11 cellular contexts compared by ENCODE assay signal in the genomic region with DNA sequence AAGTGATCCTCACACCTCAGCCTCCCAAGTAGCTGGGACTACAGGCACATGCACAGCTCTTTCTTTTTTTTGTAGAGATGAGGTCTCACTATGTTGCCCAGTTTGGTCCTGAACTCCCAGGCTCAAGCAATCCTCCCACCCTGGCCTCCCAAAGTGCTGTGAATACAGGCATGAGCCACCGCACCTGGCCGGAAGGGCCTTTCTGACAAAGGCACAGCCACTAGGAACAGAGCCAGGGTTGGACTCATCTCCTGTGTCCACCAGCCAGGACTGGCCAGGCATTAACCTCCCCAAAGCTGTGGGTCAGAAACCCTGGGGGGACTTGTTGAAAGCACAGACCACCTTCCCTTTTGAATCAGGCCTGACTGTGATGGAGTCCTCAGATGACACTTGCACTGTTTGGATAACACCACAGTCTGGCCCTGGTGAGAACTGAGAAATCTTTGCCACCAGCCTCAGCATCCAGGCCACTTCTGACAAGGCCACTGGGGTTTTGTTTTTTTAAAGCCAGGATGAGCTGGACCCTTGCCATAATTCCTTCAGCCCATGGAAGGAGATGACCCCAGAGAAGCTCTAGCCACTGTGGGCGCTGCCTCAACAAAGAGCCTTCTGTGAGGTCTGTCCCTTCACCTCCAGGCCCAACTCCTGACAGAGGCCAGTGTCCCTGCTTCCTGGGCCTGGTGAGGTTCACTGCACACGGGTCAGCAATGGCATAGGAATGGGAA. TPM values are rescaled to one million over a fixed set of nuclear protein-coding genes. Genes with fewer than 3 reads are reported as not detected.
A peak's percentile ranks its signal among the peaks of the same experiment; 100 is the strongest.
DNase-seq lines count a peak whose midpoint lies in the region; ATAC-seq and TF ChIP-seq lines count a peak whose summit lies in the region.
"Had no signal": no experiment of that assay in that cellular context is flagged by ENCODE, and none has a peak within 500 bp of the region (broad histone marks: within the 10 kb centered on the region; RNA-seq: fewer than 3 reads in every experiment).

No MANE protein-coding gene starts in this region.

- no peaks in the 10 kb centered on the region for H3K79me1 ChIP-seq in mesenchymal stem cell (replicated peaks; ENCODE audit: low read length, poor library complexity, severe bottlenecking)

- H3K4me2 ChIP-seq in mesenchymal stem cell (ENCODE audit: low read length, poor library complexity, severe bottlenecking), result no peak overlapping the region

- no peak overlapping the region for H2AFZ ChIP-seq in mesenchymal stem cell (ENCODE audit: low read depth, low read length)
- H2AFZ ChIP-seq: parathyroid adenoma had no signal

- peaks cover 47% of the 10 kb centered on the region for H3K36me3 Mint-ChIP-seq in brain

- peaks cover 4% of the 10 kb centered on the region for H3K27me3 Mint-ChIP-seq in brain

- H3K36me3 ChIP-seq in HUES6 (ENCODE audit: control insufficient read depth, insufficient read depth, low read length) (peaks cover 27% of the 10 kb centered on the region), mesenchymal stem cell (ENCODE audit: control insufficient read depth in 1 of 2, insufficient read depth in 2 of 2, low read depth in 1 of 2, low read length in 2 of 2) (peaks cover 27 to 29% of the 10 kb centered on the region in 2 experiments)

- peak overlapping the region in 1 of 5 experiments; percentile 76 for H3K4me3 Mint-ChIP-seq in brain

- peak overlapping the region; percentile 19 for H4K8ac ChIP-seq in mesenchymal stem cell (ENCODE audit: low read length)

- no peaks in the 10 kb centered on the region for H3K9me3 ChIP-seq in HUES6 (ENCODE audit: control insufficient read depth, insufficient read depth, low read depth, low read length)
- H3K9me3 ChIP-seq in mesenchymal stem cell (ENCODE audit: control insufficient read depth, low read length), result no peaks in the 10 kb centered on the region

- peaks cover 44% of the 10 kb centered on the region for H3K4me1 Mint-ChIP-seq in brain

- no peak overlapping the region for H2BK5ac ChIP-seq in mesenchymal stem cell (ENCODE audit: low read depth, low read length, poor library complexity, severe bottlenecking)

- no peak overlapping the region for H2BK15ac ChIP-seq in mesenchymal stem cell (ENCODE audit: low read depth, poor library complexity, severe bottlenecking)

- TF ChIP-seq CTCF in C4-2B (conservative IDR thresholded peaks at IDR 0.05), result no peak
- no peak for TF ChIP-seq CTCF in brain (conservative IDR thresholded peaks at IDR 0.05)

- H3K9ac ChIP-seq in HUES6 (ENCODE audit: low read length), result peak overlapping the region; percentile 37
- H3K9ac ChIP-seq in mesenchymal stem cell (ENCODE audit: low read length), result peak overlapping the region; percentile 22
- H3K9ac ChIP-seq: parathyroid adenoma had no signal

- H3K27ac ChIP-seq in C4-2B, result peak overlapping the region; percentile 5; the same call in 1 of the 2 replicates
- peak overlapping the region; percentile 76 for H3K27ac ChIP-seq in HUES6 (ENCODE audit: low read depth, low read length)
- no peak overlapping the region for H3K27ac ChIP-seq in mesenchymal stem cell (ENCODE audit: low read length, poor library complexity, severe bottlenecking)
- H3K27ac ChIP-seq: parathyroid adenoma had no signal

- DNase-seq in mesenchymal stem cell, result no peak
- DNase-seq in NOMO-1 treated with dmso at 0.1 percent for 144 hours (lab: John Stamatoyannopoulos, UW; ENCODE audit: unreplicated experiment), result no peak
- no peak for DNase-seq in posterior vena cava (ENCODE audit: low spot score)
- DNase-seq in AG20443 (ENCODE audit: low spot score), result no peak
- DNase-seq: DMS79 treated with DMSO at 0.1 percent for 48 hours, NCI-H510A had no signal

- H3K4me1 ChIP-seq in HUES6 (ENCODE audit: control insufficient read depth, insufficient read depth, low read length) (peaks cover 49% of the 10 kb centered on the region), mesenchymal stem cell (ENCODE audit: control insufficient read depth, insufficient read depth, low read depth, low read length) (peaks cover 34% of the 10 kb centered on the region)

- 89% methylated on average over 4 of the region's 4 CpGs for WGBS in mesenchymal stem cell

- H2BK120ac ChIP-seq in mesenchymal stem cell (ENCODE audit: low read depth, low read length), result no peak overlapping the region

- H3K27me3 ChIP-seq in HUES6 (ENCODE audit: control insufficient read depth, insufficient read depth, low read length) (no peaks in the 10 kb centered on the region), mesenchymal stem cell (ENCODE audit: control insufficient read depth in 1 of 2, insufficient read depth in 1 of 2, low read length in 2 of 2) (no peaks in the 10 kb centered on the region)

- H3K4me3 ChIP-seq in HUES6 (ENCODE audit: low read depth, low read length) (peak overlapping the region; percentile 27; the same call in 1 of the 2 replicates), mesenchymal stem cell (ENCODE audit: insufficient read depth in 1 of 2, low read depth in 1 of 2, low read length in 2 of 2) (no peak overlapping the region)

- H3K14ac ChIP-seq in mesenchymal stem cell (ENCODE audit: low read length in 2 of 2), result no peak overlapping the region

- intact Hi-C loops in posterior vena cava (cut with DNase I), result no loop called here

- ATAC-seq in GM21723 (IDR thresholded peaks at IDR 0.05; ENCODE audit: unreplicated experiment), result no peak

- peaks cover 4 to 16% (median 12%) of the 10 kb centered on the region in 5 experiments for H3K9me3 Mint-ChIP-seq in brain

- H2AK5ac ChIP-seq in mesenchymal stem cell (ENCODE audit: low read length, severe bottlenecking), result no peak overlapping the region

- H3K18ac ChIP-seq in mesenchymal stem cell (ENCODE audit: low read depth in 1 of 2, low read length in 2 of 2), result no peak overlapping the region

- peak overlapping the region in 3 of 5 experiments; percentile 43 to 77 (median 44) for H3K27ac Mint-ChIP-seq in brain

- peak overlapping the region in 1 of 2 experiments; percentile 1 for H3K4ac ChIP-seq in mesenchymal stem cell (ENCODE audit: low read depth in 1 of 2, low read length in 2 of 2)

- no peak overlapping the region for H2BK12ac ChIP-seq in mesenchymal stem cell (ENCODE audit: low read length in 2 of 2)

- H4K91ac ChIP-seq in mesenchymal stem cell (ENCODE audit: low read length), result no peak overlapping the region

- H3K23ac ChIP-seq in mesenchymal stem cell (ENCODE audit: low read length in 2 of 2), result no peak overlapping the region

RNA-seq across cellular contexts. Expression of gene TKT, which starts 4.8 kb away (rescaled TPM):
- polyA plus RNA-seq in brain (ENCODE audit: insufficient read depth, low read depth, low replicate concordance), result 199 TPM
- 359 TPM for polyA plus RNA-seq in mesenchymal stem cell (2013, experiment 1 of 2)
- 363 TPM for polyA plus RNA-seq in mesenchymal stem cell (2013, experiment 2 of 2)
- 100 to 1,000 TPM; 123 to 125 TPM for total RNA-seq in posterior vena cava
